1 cellular context compared by ENCODE assay signal in the genomic region with DNA sequence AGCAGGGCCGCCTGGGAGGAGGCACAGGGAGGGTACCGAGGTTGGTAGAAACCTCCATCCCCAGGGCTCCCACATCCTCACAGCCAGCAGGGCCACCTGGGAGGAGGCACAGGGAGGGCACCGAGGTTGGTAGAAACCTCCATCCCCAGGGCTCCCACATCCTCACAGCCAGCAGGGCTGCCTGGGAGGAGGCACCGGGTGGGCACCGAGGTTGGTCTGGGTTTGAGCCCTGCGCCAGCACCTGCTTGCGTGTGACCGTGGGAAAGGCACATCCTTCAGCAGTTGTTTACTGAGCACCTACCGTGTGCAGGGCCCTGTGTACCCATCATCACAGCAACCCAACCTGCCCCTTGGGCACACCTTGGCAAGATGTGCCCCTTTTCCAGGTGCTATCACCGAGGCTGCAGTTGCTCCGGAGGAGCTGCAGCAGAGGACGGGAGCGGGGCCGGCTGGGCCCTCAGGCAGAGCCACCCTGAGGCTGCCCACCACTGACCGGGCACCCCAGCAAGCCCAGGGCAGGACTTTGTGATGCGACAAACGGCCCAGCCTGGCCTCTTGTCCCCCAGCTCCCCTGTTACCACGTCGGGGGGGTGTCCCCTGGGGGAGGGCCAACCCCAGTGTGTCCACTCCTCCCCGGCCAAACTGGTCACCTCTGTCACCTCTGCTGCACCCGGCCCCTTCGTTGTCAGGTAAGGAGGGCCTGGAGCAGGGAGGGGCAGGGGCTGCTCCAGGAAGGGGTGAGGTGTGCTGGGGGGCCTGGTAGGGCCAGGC.
TF ChIP-seq lines count a peak whose summit lies in the region.

No MANE protein-coding gene starts in this region.

TF ChIP-seq in HepG2, 621 proteins besides CTCF, POLR2A, EP300 and RAD21:
- TF ChIP-seq ZFP36L2 (CRISPR knock-in tag; IDR thresholded peaks at IDR 0.05) (no peak), ZNF629 (CRISPR knock-in tag; conservative IDR thresholded peaks at IDR 0.05) (peak; percentile 63), ONECUT2 (CRISPR knock-in tag; IDR thresholded peaks at IDR 0.05) (no peak), NFE2 (CRISPR knock-in tag; IDR thresholded peaks at IDR 0.05) (no peak), ZNF644 (CRISPR knock-in tag; IDR thresholded peaks at IDR 0.05; ENCODE audit: low read depth) (no peak), ZNF430 (CRISPR knock-in tag; IDR thresholded peaks at IDR 0.05) (no peak), XBP1 (CRISPR knock-in tag; IDR thresholded peaks at IDR 0.05) (no peak), ELF4 (CRISPR knock-in tag; IDR thresholded peaks at IDR 0.05; ENCODE audit: borderline replicate concordance) (no peak), DR1 (CRISPR knock-in tag; IDR thresholded peaks at IDR 0.05) (no peak), TCF7L2 (IDR thresholded peaks at IDR 0.05; ENCODE audit: low read depth, low read length) (no peak), HNRNPL (IDR thresholded peaks at IDR 0.05; ENCODE audit: low read depth, low read length) (0 out of 2 replicates have a peak, but pooled peaks have one; percentile 18), GABPB1 (CRISPR knock-in tag; IDR thresholded peaks at IDR 0.05) (no peak), RARG (CRISPR knock-in tag; IDR thresholded peaks at IDR 0.05; ENCODE audit: low read depth) (no peak), MED1 (CRISPR knock-in tag; IDR thresholded peaks at IDR 0.05) (no peak), ZNF468 (CRISPR knock-in tag; IDR thresholded peaks at IDR 0.05) (no peak), EEA1 (CRISPR knock-in tag; IDR thresholded peaks at IDR 0.05; ENCODE audit: borderline replicate concordance) (no peak), THAP11 (CRISPR knock-in tag; IDR thresholded peaks at IDR 0.05) (no peak), ZNF83 (CRISPR knock-in tag; IDR thresholded peaks at IDR 0.05; ENCODE audit: borderline replicate concordance) (no peak), MBD4 (IDR thresholded peaks at IDR 0.05; ENCODE audit: borderline replicate concordance, low read length) (no peak), AGO2 (optimal IDR thresholded peaks at IDR 0.05; ENCODE audit: low read depth, low read length) (peak; percentile 32)
- TF ChIP-seq, protein P1, sequence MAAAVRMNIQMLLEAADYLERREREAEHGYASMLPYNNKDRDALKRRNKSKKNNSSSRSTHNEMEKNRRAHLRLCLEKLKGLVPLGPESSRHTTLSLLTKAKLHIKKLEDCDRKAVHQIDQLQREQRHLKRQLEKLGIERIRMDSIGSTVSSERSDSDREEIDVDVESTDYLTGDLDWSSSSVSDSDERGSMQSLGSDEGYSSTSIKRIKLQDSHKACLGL (CRISPR knock-in tag; IDR thresholded peaks at IDR 0.05) = 0 out of 2 replicates have a peak, but pooled peaks have one; percentile 41
- TF ChIP-seq, protein P2, sequence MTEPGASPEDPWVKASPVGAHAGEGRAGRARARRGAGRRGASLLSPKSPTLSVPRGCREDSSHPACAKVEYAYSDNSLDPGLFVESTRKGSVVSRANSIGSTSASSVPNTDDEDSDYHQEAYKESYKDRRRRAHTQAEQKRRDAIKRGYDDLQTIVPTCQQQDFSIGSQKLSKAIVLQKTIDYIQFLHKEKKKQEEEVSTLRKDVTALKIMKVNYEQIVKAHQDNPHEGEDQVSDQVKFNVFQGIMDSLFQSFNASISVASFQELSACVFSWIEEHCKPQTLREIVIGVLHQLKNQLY (CRISPR knock-in tag; IDR thresholded peaks at IDR 0.05) = no peak
